In the genomic region with DNA sequence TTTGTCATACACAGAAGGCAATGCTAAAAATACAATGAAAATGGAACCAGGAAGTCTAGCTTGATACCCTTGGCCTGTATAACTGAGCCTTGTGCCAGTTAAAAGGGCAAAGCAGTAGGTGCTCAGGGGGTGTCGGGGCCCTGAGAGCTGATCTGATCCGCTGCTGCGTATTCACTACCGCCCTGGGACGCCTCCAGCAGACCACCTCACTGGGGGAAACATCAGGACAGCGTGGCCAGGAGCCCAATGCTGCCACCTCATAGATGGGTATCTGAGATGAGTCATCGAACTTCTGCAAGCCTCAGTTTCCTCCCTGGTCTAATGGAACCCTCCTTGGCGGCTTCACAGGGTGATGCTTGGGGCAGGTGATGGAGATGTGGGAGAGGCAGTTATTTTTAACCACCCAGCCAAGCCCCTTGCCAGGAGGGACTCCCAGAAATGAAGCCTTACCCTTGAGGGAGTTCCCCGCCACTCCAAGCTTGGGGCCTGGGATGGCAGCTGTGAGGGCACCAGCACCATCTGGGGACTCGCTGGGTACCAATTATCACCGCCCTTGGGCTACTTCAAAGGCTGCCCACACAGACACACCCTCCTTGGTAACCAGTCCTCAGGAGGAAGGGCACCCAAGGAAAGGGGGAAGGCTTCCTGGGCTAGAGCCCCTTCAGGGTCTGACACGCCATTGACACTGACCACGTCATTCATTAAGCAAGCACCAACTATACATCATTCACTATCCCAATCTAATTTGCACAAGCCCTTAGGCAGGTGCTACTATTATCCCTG, we compare ENCODE assay signal across 16 cellular contexts. TPM values are rescaled to one million over a fixed set of nuclear protein-coding genes. Genes with fewer than 3 reads are reported as not detected.
DNase-seq lines count a peak whose midpoint lies in the region; ATAC-seq, FAIRE-seq and TF ChIP-seq lines count a peak whose summit lies in the region.
"Had no signal": no experiment of that assay in that cellular context is flagged by ENCODE, and none has a peak within 500 bp of the region (broad histone marks: within the 10 kb centered on the region; RNA-seq: fewer than 3 reads in every experiment).

No MANE protein-coding gene starts in this region.

- DNase-seq in heart right ventricle (no peak), left ventricle myocardium superior (no peak), GM12891 (ENCODE audit: insufficient read length, low spot score) (no peak), kidney tubule cell (ENCODE audit: low spot score) (no peak)
- DNase-seq: BE2C, DMS53, NCI-H1436, NCI-H510A treated with DMSO at 0.1 percent for 48 hours, OCI-M1, RPMI8226 had no signal

- TF ChIP-seq CTCF in heart right ventricle (IDR thresholded peaks at IDR 0.05), result no peak

- H3K4me1 ChIP-seq in heart right ventricle, result peaks cover 39 to 97% (median 90%) of the 10 kb centered on the region in 9 donors
- peaks cover 29 to 77% (median 68%) of the 10 kb centered on the region in 5 donors for H3K4me1 ChIP-seq in subcutaneous abdominal adipose tissue (ENCODE audit: control insufficient read depth in 5 of 5, insufficient read depth in 5 of 5, low read length in 5 of 5)
- H3K4me1 ChIP-seq: BE2C, SJSA1 had no signal

- H3K27ac ChIP-seq in heart right ventricle (peak overlapping the region in 9 of 10 donors; percentile 4 to 58 (median 37)), subcutaneous abdominal adipose tissue (ENCODE audit: low read depth, low read length) (peak overlapping the region; percentile 6)
- H3K27ac ChIP-seq: SJSA1 had no signal

- no peak overlapping the region for H3K4me3 Mint-ChIP-seq in dendritic cell treated with granulocyte-macrophage colony-stimulating factor and Interleukin-4, amounts not matched to agents 40 ng/mL and 50 ng/mL, for 4 days
- H3K4me3 Mint-ChIP-seq: GM23338 had no signal

- no peak for FAIRE-seq in GM12891 (lab: Jason Lieb, UNC)
- FAIRE-seq: GM12892 had no signal

- H3K36me3 Mint-ChIP-seq in dendritic cell treated with granulocyte-macrophage colony-stimulating factor and Interleukin-4, amounts not matched to agents 40 ng/mL and 50 ng/mL, for 4 days (ENCODE audit: low read depth), result peaks cover 72% of the 10 kb centered on the region

- peak overlapping the region in 1 of 10 donors; percentile 9 for H3K4me3 ChIP-seq in heart right ventricle
- H3K4me3 ChIP-seq in subcutaneous abdominal adipose tissue (ENCODE audit: low read depth in 1 of 5, low read length in 5 of 5), result no peak overlapping the region
- H3K4me3 ChIP-seq: GM23338, SJSA1 had no signal

- intact Hi-C loops in heart right ventricle (cut with DNase I) (loop anchor here in 1 of 10 donors (10.0 kb wide), 1 partner anchor 610 kb away; no protein-coding TSS in a partner anchor), left ventricle myocardium superior (cut with micrococcal nuclease) (no loop called here)
- intact Hi-C loops in dendritic cell treated with granulocyte-macrophage colony-stimulating factor and Interleukin-4, amounts not matched to agents 40 ng/mL and 50 ng/mL, for 4 days (cut with micrococcal nuclease), result no loop called here

- 95% methylated on average over 13 of the region's 13 CpGs for WGBS in heart right ventricle, 2 donors

- H3K27me3 Mint-ChIP-seq in dendritic cell treated with granulocyte-macrophage colony-stimulating factor and Interleukin-4, amounts not matched to agents 40 ng/mL and 50 ng/mL, for 4 days, result no peaks in the 10 kb centered on the region

- H3K9me3 ChIP-seq in heart right ventricle (no peaks in the 10 kb centered on the region), subcutaneous abdominal adipose tissue (ENCODE audit: control insufficient read depth in 5 of 5, low read length in 5 of 5) (no peaks in the 10 kb centered on the region)
- H3K9me3 ChIP-seq: BE2C, SJSA1 had no signal

- peaks cover 0 to 43% (median 8%) of the 10 kb centered on the region in 9 donors for H3K36me3 ChIP-seq in heart right ventricle
- H3K36me3 ChIP-seq in subcutaneous abdominal adipose tissue (ENCODE audit: control insufficient read depth in 5 of 5, insufficient read depth in 5 of 5, low read length in 5 of 5), result peaks cover 0 to 37% (median 16%) of the 10 kb centered on the region in 5 donors

- TF ChIP-seq POLR2A in GM12891 (IDR thresholded peaks at IDR 0.05; ENCODE audit: low read depth, low read length), result peak; percentile 71

- no peaks in the 10 kb centered on the region for H3K9me3 Mint-ChIP-seq in dendritic cell treated with granulocyte-macrophage colony-stimulating factor and Interleukin-4, amounts not matched to agents 40 ng/mL and 50 ng/mL, for 4 days
- H3K9me3 Mint-ChIP-seq: GM23338 had no signal

- no peaks in the 10 kb centered on the region for H3K27me3 ChIP-seq in heart right ventricle
- no peaks in the 10 kb centered on the region for H3K27me3 ChIP-seq in subcutaneous abdominal adipose tissue (ENCODE audit: control insufficient read depth in 5 of 5, insufficient read depth in 4 of 5, low read length in 5 of 5)
- H3K27me3 ChIP-seq: BE2C, SJSA1 had no signal

- H3K27ac Mint-ChIP-seq in dendritic cell treated with granulocyte-macrophage colony-stimulating factor and Interleukin-4, amounts not matched to agents 40 ng/mL and 50 ng/mL, for 4 days, result peak overlapping the region; percentile 26
- H3K27ac Mint-ChIP-seq: GM23338 had no signal

- H3K4me1 Mint-ChIP-seq in dendritic cell treated with granulocyte-macrophage colony-stimulating factor and Interleukin-4, amounts not matched to agents 40 ng/mL and 50 ng/mL, for 4 days (ENCODE audit: low read depth), result peaks cover 63% of the 10 kb centered on the region

- ATAC-seq in heart right ventricle, result no peak
- no peak for ATAC-seq in left ventricle myocardium superior
- ATAC-seq in HG03460 (IDR thresholded peaks at IDR 0.05; ENCODE audit: unreplicated experiment), result no peak
- ATAC-seq: GM23338 had no signal

- no peak overlapping the region for H3K9ac ChIP-seq in subcutaneous abdominal adipose tissue (ENCODE audit: low read length in 5 of 5)

TF ChIP-seq in GM12891, 5 proteins besides CTCF, POLR2A, EP300 and RAD21:
- TF ChIP-seq POLR2AphosphoS5 (IDR thresholded peaks at IDR 0.05; ENCODE audit: low read depth, low read length), result peak; percentile 72
- TF ChIP-seq SPI1 (IDR thresholded peaks at IDR 0.05; ENCODE audit: low read depth, low read length), result no peak

RNA-seq across cellular contexts. Expression of a gene that starts 7.8 kb away (rescaled TPM):
- total RNA-seq in heart right ventricle (100 to 1,000 TPM in 4 of 10 donors, 10 to 100 TPM in 6; 68.8 to 109 (median 81.6) TPM), left ventricle myocardium superior (124 TPM)
- polyA plus RNA-seq in heart right ventricle, result 100 to 1,000 TPM in 1 of 2 donors, 10 to 100 TPM in 1; 91.4 to 104 TPM
- polyA plus RNA-seq in GM12891 (2012; ENCODE audit: low read depth, missing spikeins), result 8.4 TPM

RNA-seq across cellular contexts. Expression of a gene that starts 9.8 kb away (rescaled TPM):
- total RNA-seq in heart right ventricle (10 to 100 TPM; 17.2 to 30.8 (median 23.2) TPM), left ventricle myocardium superior (20.6 TPM)
- polyA plus RNA-seq in heart right ventricle, result 10 to 100 TPM; 12.1 to 16.7 TPM
- 12.4 TPM for polyA plus RNA-seq in GM12891 (2012; ENCODE audit: low read depth, missing spikeins)

RNA-seq across cellular contexts. Expression of a gene that starts 57.5 kb away (rescaled TPM):
- 10 to 100 TPM in 3 of 10 donors, 1 to 10 TPM in 7; 5.1 to 50.8 (median 8.7) TPM for total RNA-seq in heart right ventricle
- polyA plus RNA-seq in heart right ventricle, result 10 to 100 TPM in 1 of 2 donors, 1 to 10 TPM in 1; 2.1 to 25.3 TPM
- total RNA-seq in left ventricle myocardium superior, result 12.2 TPM
- polyA plus RNA-seq in GM12891 (2012; ENCODE audit: low read depth, missing spikeins), result 63.6 TPM
